ENCODE assay signal across 9 cellular contexts in the genomic region with DNA sequence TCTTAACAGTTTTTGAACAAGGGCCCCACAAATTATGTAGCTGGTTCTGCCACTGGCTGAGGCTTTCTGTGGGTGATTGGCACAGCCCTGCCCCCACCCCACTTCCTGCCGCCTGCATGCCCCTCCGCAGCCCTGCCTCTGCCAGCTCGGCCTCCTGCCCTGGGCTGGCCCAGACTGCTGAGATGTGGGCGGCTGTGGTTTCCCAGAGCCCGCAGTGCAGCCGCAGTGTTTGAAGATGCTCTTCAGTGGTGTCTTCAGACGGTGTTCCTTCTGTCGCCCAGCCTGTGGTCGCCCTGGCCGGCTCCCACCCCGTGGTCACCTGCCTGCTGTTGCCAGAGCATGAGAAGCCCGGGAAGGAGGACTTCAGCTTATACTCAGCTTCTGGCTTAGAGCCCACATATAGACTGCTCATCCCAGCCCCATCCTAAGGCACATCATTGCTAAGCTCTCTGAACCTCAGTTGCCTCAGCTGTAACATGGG.
DNase-seq lines count a peak whose midpoint lies in the region; ATAC-seq and TF ChIP-seq lines count a peak whose summit lies in the region.
"Had no signal": no experiment of that assay in that cellular context is flagged by ENCODE, and none has a peak within 500 bp of the region (broad histone marks: within the 10 kb centered on the region; RNA-seq: fewer than 3 reads in every experiment).

No MANE protein-coding gene starts in this region.

- H3K36me3 Mint-ChIP-seq in activated CD8-positive, alpha-beta T cell treated with anti-CD3 and anti-CD28 coated beads, Interleukin-2, amount 10 ng/mL, durations not matched to agents 7 days and 5 days (ENCODE audit: low read depth), result no peaks in the 10 kb centered on the region

- in situ Hi-C loops in G401 (cut with HindIII; ENCODE audit: low sequenced_read_pairs), result no loop called here

- H3K27ac Mint-ChIP-seq in activated CD8-positive, alpha-beta T cell treated with anti-CD3 and anti-CD28 coated beads, Interleukin-2, amount 10 ng/mL, durations not matched to agents 7 days and 5 days, result no peak overlapping the region

- peaks cover 16% of the 10 kb centered on the region for H3K27me3 Mint-ChIP-seq in activated CD8-positive, alpha-beta T cell treated with anti-CD3 and anti-CD28 coated beads, Interleukin-2, amount 10 ng/mL, durations not matched to agents 7 days and 5 days (ENCODE audit: low read depth)

- no peak for ATAC-seq in right cardiac atrium
- ATAC-seq in activated CD8-positive, alpha-beta T cell treated with anti-CD3 and anti-CD28 coated beads, Interleukin-2, amount 10 ng/mL, durations not matched to agents 7 days and 5 days, result peak; percentile 83

- no peak for TF ChIP-seq CTCF in GM10248 (IDR thresholded peaks at IDR 0.05; ENCODE audit: control extremely low read depth, extremely low read depth, low read depth, missing control alignments)

- intact Hi-C loops in right cardiac atrium (cut with DNase I) (no loop called here), cardiac septum (cut with DNase I) (no loop called here), head of caudate nucleus (cut with DNase I) (no loop called here)

- peak in 2 of 3 donors; percentile 68 to 72 for DNase-seq in right cardiac atrium
- no peak for DNase-seq in cardiac septum (ENCODE audit: low spot score)
- DNase-seq in activated CD8-positive, alpha-beta T cell treated with anti-CD3 and anti-CD28 coated beads, Interleukin-2, amount 10 ng/mL, durations not matched to agents 7 days and 5 days, result peak; percentile 68
- DNase-seq in head of caudate nucleus, result peak in 38 of 42 donors; percentile 9 to 70 (median 42)
- DNase-seq in stimulated activated CD8-positive, alpha-beta memory T cell treated with anti-CD3 and anti-CD28 coated beads, Interleukin-4, amount 100 ng/mL, for 24 hours (ENCODE audit: low read depth), result peak; percentile 48
- no peak for DNase-seq in GM10248 (ENCODE audit: extremely low spot score)
- no peak for DNase-seq in G401 (ENCODE audit: low spot score)
- DNase-seq in cerebellar nuclear complex (lab: John Stamatoyannopoulos, UW), result no peak

- H3K4me3 Mint-ChIP-seq in activated CD8-positive, alpha-beta T cell treated with anti-CD3 and anti-CD28 coated beads, Interleukin-2, amount 10 ng/mL, durations not matched to agents 7 days and 5 days, result no peak overlapping the region

- no peaks in the 10 kb centered on the region for H3K9me3 Mint-ChIP-seq in activated CD8-positive, alpha-beta T cell treated with anti-CD3 and anti-CD28 coated beads, Interleukin-2, amount 10 ng/mL, durations not matched to agents 7 days and 5 days (ENCODE audit: insufficient read depth)

- no peak overlapping the region for H3K4me3 ChIP-seq in right cardiac atrium (ENCODE audit: low read length)
- H3K4me3 ChIP-seq: lung had no signal

- 60% methylated on average over 12 of the region's 12 CpGs for WGBS in right cardiac atrium

- CTCF ChIA-PET in activated CD8-positive, alpha-beta T cell treated with anti-CD3 and anti-CD28 coated beads, Interleukin-2, amount 10 ng/mL, durations not matched to agents 7 days and 5 days (lab: Charles Lee), result interaction anchor here (0.6 to 2.2 kb wide), 5 partner anchors 10 to 200 kb away, joined by 3 to 5 read pairs (median 4); no protein-coding TSS in a partner anchor
- CTCF ChIA-PET in GM10248 (lab: Yijun Ruan, JAX), result interaction anchor here (0.7 to 1.1 kb wide), 3 partner anchors 9 to 67 kb away, joined by 3 to 4 read pairs (median 3); no protein-coding TSS in a partner anchor

- peaks cover 28% of the 10 kb centered on the region for H3K4me1 Mint-ChIP-seq in activated CD8-positive, alpha-beta T cell treated with anti-CD3 and anti-CD28 coated beads, Interleukin-2, amount 10 ng/mL, durations not matched to agents 7 days and 5 days (ENCODE audit: low read depth)

- no peak overlapping the region for H3K27ac ChIP-seq in right cardiac atrium (ENCODE audit: low read length)

- no peaks in the 10 kb centered on the region for H3K27me3 ChIP-seq in right cardiac atrium (ENCODE audit: control insufficient read depth, insufficient read depth)

- POLR2A ChIA-PET in activated CD8-positive, alpha-beta T cell treated with anti-CD3 and anti-CD28 coated beads, Interleukin-2, amount 10 ng/mL, durations not matched to agents 7 days and 5 days (lab: Charles Lee), result no interaction called here
- POLR2A ChIA-PET in GM10248 (lab: Yijun Ruan, JAX), result no interaction called here

- H3K4me1 ChIP-seq in right cardiac atrium (ENCODE audit: control insufficient read depth, insufficient read depth, low read length), result no peaks in the 10 kb centered on the region

- H3K9me3 ChIP-seq in right cardiac atrium (ENCODE audit: control insufficient read depth, low read length), result no peaks in the 10 kb centered on the region

Comparison
In these comparisons a context has a peak if more than half of its experiments do, and no peak if none do; other contexts are left out.
1. DNase-seq: peak in right cardiac atrium (2 of 3), activated CD8-positive, alpha-beta T cell treated with anti-CD3 and anti-CD28 coated beads, Interleukin-2, amount 10 ng/mL, durations not matched to agents 7 days and 5 days (single experiment), head of caudate nucleus (38 of 42) and stimulated activated CD8-positive, alpha-beta memory T cell treated with anti-CD3 and anti-CD28 coated beads, Interleukin-4, amount 100 ng/mL, for 24 hours (single experiment); none in cardiac septum (single experiment), GM10248 (single experiment), G401 (single experiment) and cerebellar nuclear complex (0 of 2).